In genomic region chr6:33724281-33725023, GRCh38 we compare ENCODE assay signal across 29 cellular contexts. TPM values are rescaled to one million over a fixed set of nuclear protein-coding genes. Genes with fewer than 3 reads are reported as not detected.
DNase-seq lines count a peak whose midpoint lies in the region; ATAC-seq and TF ChIP-seq lines count a peak whose summit lies in the region.
"Had no signal": no experiment of that assay in that cellular context is flagged by ENCODE, and none has a peak within 500 bp of the region (broad histone marks: within the 10 kb centered on the region; RNA-seq: fewer than 3 reads in every experiment).

No MANE protein-coding gene starts in this region.

- H3K4me3 ChIP-seq in CD8-positive, alpha-beta T cell (ENCODE audit: low read depth, low read length), result peak overlapping the region; percentile 4
- no peak overlapping the region for H3K4me3 ChIP-seq in gastrocnemius medialis
- H3K4me3 ChIP-seq: A549, coronary artery, MG63, pancreas, suprapubic skin had no signal

- no peaks in the 10 kb centered on the region for H3K9me3 Mint-ChIP-seq in activated T-cell treated with anti-CD3 and anti-CD28 coated beads, Interleukin-2, amount 50 U/mL, for 24 hours
- H3K9me3 Mint-ChIP-seq in CD8-positive, alpha-beta T cell, result no peaks in the 10 kb centered on the region
- no peaks in the 10 kb centered on the region for H3K9me3 Mint-ChIP-seq in activated naive CD8-positive, alpha-beta T cell treated with anti-CD3 and anti-CD28 coated beads for 36 hours
- no peaks in the 10 kb centered on the region for H3K9me3 Mint-ChIP-seq in mesothelial cell of epicardium
- H3K9me3 Mint-ChIP-seq: activated naive CD4-positive, alpha-beta T cell treated with anti-CD3 and anti-CD28 coated beads, Interleukin-2, amount 10 ng/mL, durations not matched to agents 7 days and 5 days; immature natural killer cell; neural crest cell; T-helper 1 cell treated with Interleukin-12 subunit alpha and Interleukin-12 subunit beta and Interleukin-4 antibody, amounts not matched to agents 30 μg/mL and 1 μg/mL, for 36 hours had no signal

- peak; percentile 52 for ATAC-seq in CD8-positive, alpha-beta T cell
- no peak for ATAC-seq in gastrocnemius medialis
- ATAC-seq: A549, left cardiac atrium, pancreas had no signal

- no peaks in the 10 kb centered on the region for H3K36me3 ChIP-seq in CD8-positive, alpha-beta T cell (ENCODE audit: insufficient read depth, low read length)
- H3K36me3 ChIP-seq in gastrocnemius medialis, result peaks cover 6 to 53% of the 10 kb centered on the region in 2 donors
- H3K36me3 ChIP-seq: MG63, pancreas, suprapubic skin had no signal

- in situ Hi-C loops in gastrocnemius medialis (cut with MboI; ENCODE audit: low sequenced_read_pairs in 4 of 4), result loop anchor here in 1 of 4 donors (25.0 kb wide), 1 partner anchor 563 kb away; no protein-coding TSS in a partner anchor

- no peaks in the 10 kb centered on the region for H3K27me3 Mint-ChIP-seq in activated T-cell treated with anti-CD3 and anti-CD28 coated beads, Interleukin-2, amount 50 U/mL, for 24 hours
- peaks cover 12% of the 10 kb centered on the region for H3K27me3 Mint-ChIP-seq in CD8-positive, alpha-beta T cell (ENCODE audit: low read depth)
- H3K27me3 Mint-ChIP-seq in activated naive CD8-positive, alpha-beta T cell treated with anti-CD3 and anti-CD28 coated beads for 36 hours, result peaks cover 6% of the 10 kb centered on the region
- H3K27me3 Mint-ChIP-seq in mesothelial cell of epicardium (ENCODE audit: low read depth), result peaks cover 25% of the 10 kb centered on the region

- H3K4me3 Mint-ChIP-seq in activated T-cell treated with anti-CD3 and anti-CD28 coated beads, Interleukin-2, amount 50 U/mL, for 24 hours, result no peak overlapping the region
- peak overlapping the region; percentile 63 for H3K4me3 Mint-ChIP-seq in CD8-positive, alpha-beta T cell
- no peak overlapping the region for H3K4me3 Mint-ChIP-seq in activated naive CD8-positive, alpha-beta T cell treated with anti-CD3 and anti-CD28 coated beads for 36 hours
- H3K4me3 Mint-ChIP-seq in mesothelial cell of epicardium, result no peak overlapping the region
- H3K4me3 Mint-ChIP-seq: activated naive CD4-positive, alpha-beta T cell treated with anti-CD3 and anti-CD28 coated beads, Interleukin-2, amount 10 ng/mL, durations not matched to agents 7 days and 5 days; immature natural killer cell; neural crest cell; T-helper 1 cell treated with Interleukin-12 subunit alpha and Interleukin-12 subunit beta and Interleukin-4 antibody, amounts not matched to agents 30 μg/mL and 1 μg/mL, for 36 hours had no signal

- no peak for TF ChIP-seq POLR2A in gastrocnemius medialis (IDR thresholded peaks at IDR 0.05)

- no peaks in the 10 kb centered on the region for H3K9me3 ChIP-seq in CD8-positive, alpha-beta T cell (ENCODE audit: low read length)
- H3K9me3 ChIP-seq in gastrocnemius medialis, result no peaks in the 10 kb centered on the region
- H3K9me3 ChIP-seq: A549, MG63, pancreas, suprapubic skin had no signal

- peaks cover 15% of the 10 kb centered on the region for H3K4me1 ChIP-seq in CD8-positive, alpha-beta T cell (ENCODE audit: insufficient read depth, low read length)
- peaks cover 30 to 34% of the 10 kb centered on the region in 2 donors for H3K4me1 ChIP-seq in gastrocnemius medialis
- H3K4me1 ChIP-seq: A549, suprapubic skin had no signal

- CTCF ChIA-PET in CD8-positive, alpha-beta T cell (lab: Charles Lee), result interaction anchor here (0.8 to 3.6 kb wide), 4 partner anchors 13 to 65 kb away, joined by 3 to 20 read pairs (median 10); partner anchors contain the start of gene UQCC2
- CTCF ChIA-PET in RWPE1 (lab: Yijun Ruan, JAX), result interaction anchor here (0.7 to 0.8 kb wide), 2 partner anchors 20 kb away, joined by 3 to 7 read pairs; no protein-coding TSS in a partner anchor

- H3K27ac ChIP-seq in CD8-positive, alpha-beta T cell (ENCODE audit: low read depth, low read length), result no peak overlapping the region
- H3K27ac ChIP-seq in gastrocnemius medialis (peak overlapping the region; percentile 98 to 100 (median 100)), RWPE1 (no peak overlapping the region)
- H3K27ac ChIP-seq: A549, coronary artery, epithelial cell of prostate, HL-60, suprapubic skin had no signal

- DNase-seq in activated T-cell treated with anti-CD3 and anti-CD28 coated beads, Interleukin-2, amount 50 U/mL, for 24 hours, result no peak
- no peak for DNase-seq in activated T-cell treated with anti-CD3 and anti-CD28 coated beads for 4 hours
- no peak for DNase-seq in CD8-positive, alpha-beta T cell
- DNase-seq in activated naive CD8-positive, alpha-beta T cell treated with anti-CD3 and anti-CD28 coated beads for 36 hours, result peak; percentile 13
- no peak for DNase-seq in gastrocnemius medialis
- DNase-seq in LoVo (ENCODE audit: low spot score), result no peak
- no peak for DNase-seq in RWPE1 (ENCODE audit: low spot score)
- no peak for DNase-seq in mesothelial cell of epicardium (ENCODE audit: low spot score in 2 of 2, unreplicated experiment in 2 of 2)
- DNase-seq: activated CD4-positive, CD25-positive, alpha-beta regulatory T cell treated with anti-CD3 and anti-CD28 coated beads, Interleukin-2, amount 50 U/mL, for 72 hours; activated naive CD4-positive, alpha-beta T cell treated with anti-CD3 and anti-CD28 coated beads, Interleukin-2, amount 10 ng/mL, durations not matched to agents 7 days and 5 days; aorta; effector memory CD4-positive, alpha-beta T cell; EL; immature natural killer cell; KBM-7; left cardiac atrium; MG63; NCI-H1105 treated with DMSO at 0.1 percent for 48 hours; NCI-H1930; pancreas; retina had no signal

- intact Hi-C loops in CD8-positive, alpha-beta T cell (cut with DNase I, micrococcal nuclease), result no loop called here
- intact Hi-C loops in gastrocnemius medialis (cut with DNase I; ENCODE audit: low total_unique reads), result loop anchor here (10.0 kb wide), 1 partner anchor 410 kb away; the partner anchor contains the start of genes TAPBP and ZBTB22

- POLR2A ChIA-PET in CD8-positive, alpha-beta T cell (lab: Charles Lee), result no interaction called here
- POLR2A ChIA-PET in RWPE1 (lab: Yijun Ruan, JAX; ENCODE audit: low non-redundant PET), result no interaction called here

- no peaks in the 10 kb centered on the region for H3K27me3 ChIP-seq in CD8-positive, alpha-beta T cell (ENCODE audit: insufficient read depth, low read length)
- H3K27me3 ChIP-seq in gastrocnemius medialis, result no peaks in the 10 kb centered on the region
- H3K27me3 ChIP-seq: MG63, pancreas had no signal

- H3K36me3 Mint-ChIP-seq in activated T-cell treated with anti-CD3 and anti-CD28 coated beads, Interleukin-2, amount 50 U/mL, for 24 hours (ENCODE audit: low read depth), result no peaks in the 10 kb centered on the region
- no peaks in the 10 kb centered on the region for H3K36me3 Mint-ChIP-seq in CD8-positive, alpha-beta T cell
- no peaks in the 10 kb centered on the region for H3K36me3 Mint-ChIP-seq in activated naive CD8-positive, alpha-beta T cell treated with anti-CD3 and anti-CD28 coated beads for 36 hours
- no peaks in the 10 kb centered on the region for H3K36me3 Mint-ChIP-seq in mesothelial cell of epicardium
- H3K36me3 Mint-ChIP-seq: activated naive CD4-positive, alpha-beta T cell treated with anti-CD3 and anti-CD28 coated beads, Interleukin-2, amount 10 ng/mL, durations not matched to agents 7 days and 5 days; immature natural killer cell had no signal

- H3K4me1 Mint-ChIP-seq in activated T-cell treated with anti-CD3 and anti-CD28 coated beads, Interleukin-2, amount 50 U/mL, for 24 hours (ENCODE audit: low read depth), result peaks cover 17% of the 10 kb centered on the region
- H3K4me1 Mint-ChIP-seq in CD8-positive, alpha-beta T cell (ENCODE audit: low read depth), result peaks cover 16% of the 10 kb centered on the region
- H3K4me1 Mint-ChIP-seq in activated naive CD8-positive, alpha-beta T cell treated with anti-CD3 and anti-CD28 coated beads for 36 hours, result peaks cover 16% of the 10 kb centered on the region
- H3K4me1 Mint-ChIP-seq in mesothelial cell of epicardium, result peaks cover 6% of the 10 kb centered on the region
- H3K4me1 Mint-ChIP-seq: immature natural killer cell had no signal

- H3K27ac Mint-ChIP-seq in activated T-cell treated with anti-CD3 and anti-CD28 coated beads, Interleukin-2, amount 50 U/mL, for 24 hours, result peak overlapping the region; percentile 18
- H3K27ac Mint-ChIP-seq in CD8-positive, alpha-beta T cell, result peak overlapping the region; percentile 69
- H3K27ac Mint-ChIP-seq in activated naive CD8-positive, alpha-beta T cell treated with anti-CD3 and anti-CD28 coated beads for 36 hours, result peak overlapping the region; percentile 25
- no peak overlapping the region for H3K27ac Mint-ChIP-seq in mesothelial cell of epicardium
- H3K27ac Mint-ChIP-seq: activated naive CD4-positive, alpha-beta T cell treated with anti-CD3 and anti-CD28 coated beads, Interleukin-2, amount 10 ng/mL, durations not matched to agents 7 days and 5 days; immature natural killer cell; T-helper 1 cell treated with Interleukin-12 subunit alpha and Interleukin-12 subunit beta and Interleukin-4 antibody, amounts not matched to agents 30 μg/mL and 1 μg/mL, for 36 hours had no signal

- TF ChIP-seq CTCF in CD8-positive, alpha-beta T cell (IDR thresholded peaks at IDR 0.05), result no peak
- no peak for TF ChIP-seq CTCF in gastrocnemius medialis (IDR thresholded peaks at IDR 0.05 in 4 of 5, conservative IDR thresholded peaks at IDR 0.05 in 1 of 5)
- no peak for TF ChIP-seq CTCF in RWPE1 (conservative IDR thresholded peaks at IDR 0.05; ENCODE audit: low read depth)
- no peak for TF ChIP-seq CTCF in mesothelial cell of epicardium (IDR thresholded peaks at IDR 0.05; ENCODE audit: unreplicated experiment)

RNA-seq across cellular contexts. Expression of gene UQCC2, which starts 13.0 kb away (rescaled TPM):
- 1 to 10 TPM; 6.2 to 6.8 TPM for total RNA-seq in CD8-positive, alpha-beta T cell
- total RNA-seq in activated naive CD8-positive, alpha-beta T cell treated with anti-CD3 and anti-CD28 coated beads for 36 hours, result 100 to 1,000 TPM; 118 to 126 TPM
- total RNA-seq in gastrocnemius medialis (100 to 1,000 TPM in 1 of 4 donors, 10 to 100 TPM in 3; 50.7 to 101 (median 63.5) TPM), mesothelial cell of epicardium (79.0 to 79.6 TPM (median 79.4 TPM) in 3 replicates)

RNA-seq across cellular contexts. Expression of gene IP6K3, which starts 22.3 kb away (rescaled TPM):
- not detected for total RNA-seq in CD8-positive, alpha-beta T cell
- not detected for total RNA-seq in activated naive CD8-positive, alpha-beta T cell treated with anti-CD3 and anti-CD28 coated beads for 36 hours
- 100 to 1,000 TPM; 287 to 570 (median 348) TPM for total RNA-seq in gastrocnemius medialis
- total RNA-seq in mesothelial cell of epicardium, result 0.11 to 0.16 TPM in 2 of 3 replicates, not detected in the other
- total RNA-seq: activated CD8-positive, alpha-beta memory T cell treated with anti-CD3 and anti-CD28 coated beads for 36 hours had no signal

Comparison
In these comparisons a context has a peak if more than half of its experiments do, and no peak if none do; other contexts are left out.
1. H3K27ac ChIP-seq: peak in gastrocnemius medialis (4 of 4); none in CD8-positive, alpha-beta T cell (single experiment) and RWPE1 (single experiment).
2. RNA of gene UQCC2, which starts 13.0 kb away (total RNA-seq): 118 to 126 TPM in activated naive CD8-positive, alpha-beta T cell treated with anti-CD3 and anti-CD28 coated beads for 36 hours, 79.0 to 79.6 TPM in mesothelial cell of epicardium and 50.7 to 101 TPM in gastrocnemius medialis; 6.2 to 6.8 TPM in CD8-positive, alpha-beta T cell; every median in the first group is over 4 times any median in the second.
3. RNA of gene IP6K3, which starts 22.3 kb away (total RNA-seq): 287 to 570 TPM in gastrocnemius medialis; 0.11 to 0.16 TPM in mesothelial cell of epicardium, not detected in CD8-positive, alpha-beta T cell and not detected in activated naive CD8-positive, alpha-beta T cell treated with anti-CD3 and anti-CD28 coated beads for 36 hours; every median in the first group is over 100 times any median in the second.